1 cellular context compared by ENCODE assay signal in the genomic region with DNA sequence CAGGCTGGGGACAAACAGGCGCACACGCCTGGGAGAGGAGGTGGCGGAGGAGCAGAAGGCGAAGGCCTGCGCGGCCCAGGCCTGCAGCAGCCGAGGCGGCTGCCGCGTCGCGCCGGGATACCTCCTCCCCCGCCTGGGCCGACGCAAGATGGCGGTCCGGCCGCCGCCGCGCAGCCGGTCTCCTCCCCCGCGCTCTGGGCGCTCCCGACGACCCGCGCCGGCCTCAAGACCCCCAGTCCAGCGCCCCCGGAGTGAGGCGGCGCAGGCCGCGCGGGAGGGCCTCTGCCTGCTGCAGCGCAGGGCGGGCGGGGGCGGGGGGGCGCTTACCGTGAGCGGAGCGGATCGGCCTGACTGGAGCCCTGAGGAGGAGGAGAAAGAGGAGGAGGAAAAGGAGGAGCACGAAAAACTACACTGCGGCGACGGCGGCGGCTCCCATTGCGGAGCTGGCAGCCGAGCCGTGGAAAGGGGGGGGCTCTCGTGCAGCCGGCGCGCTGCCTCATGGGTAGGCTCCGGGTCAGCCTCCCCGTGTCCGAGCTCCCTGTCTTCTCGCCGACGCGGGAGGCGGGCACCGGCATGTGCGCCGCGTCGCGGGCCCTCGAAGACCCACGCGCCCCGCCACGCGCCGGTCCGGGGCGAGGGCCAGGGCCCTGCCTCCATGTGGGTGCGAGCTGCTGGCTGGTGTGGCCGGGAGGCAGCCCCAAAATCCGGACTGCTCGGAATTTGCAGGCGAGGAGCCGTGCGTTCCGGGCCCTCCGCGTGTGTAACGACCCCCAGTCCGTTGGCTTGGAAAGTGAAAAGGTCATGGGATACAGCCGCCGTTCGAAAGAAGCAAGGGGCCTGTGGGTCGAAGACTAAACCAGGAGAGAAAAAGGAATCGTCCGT.
TF ChIP-seq lines count a peak whose summit lies in the region.

ZNF280D (minus strand) TSS at position 379 of the 882 bp plus-strand sequence. CDS start 26,400 bp downstream, outside the sequence.

TF ChIP-seq in SK-N-SH treated with all-trans-retinoic acid at 6 μM for 48 hours, 23 proteins besides CTCF, POLR2A, EP300 and RAD21 (continued from another document):
- no peak for TF ChIP-seq PATZ1 (CRISPR knock-in tag; IDR thresholded peaks at IDR 0.05; ENCODE audit: borderline replicate concordance)
